8 cellular contexts compared by ENCODE assay signal in genomic region chr5:134873987-134874830, GRCh38. TPM values are rescaled to one million over a fixed set of nuclear protein-coding genes. Genes with fewer than 3 reads are reported as not detected.
DNase-seq lines count a peak whose midpoint lies in the region; ATAC-seq and TF ChIP-seq lines count a peak whose summit lies in the region.

A gene with protein sequence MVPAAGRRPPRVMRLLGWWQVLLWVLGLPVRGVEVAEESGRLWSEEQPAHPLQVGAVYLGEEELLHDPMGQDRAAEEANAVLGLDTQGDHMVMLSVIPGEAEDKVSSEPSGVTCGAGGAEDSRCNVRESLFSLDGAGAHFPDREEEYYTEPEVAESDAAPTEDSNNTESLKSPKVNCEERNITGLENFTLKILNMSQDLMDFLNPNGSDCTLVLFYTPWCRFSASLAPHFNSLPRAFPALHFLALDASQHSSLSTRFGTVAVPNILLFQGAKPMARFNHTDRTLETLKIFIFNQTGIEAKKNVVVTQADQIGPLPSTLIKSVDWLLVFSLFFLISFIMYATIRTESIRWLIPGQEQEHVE (plus strand): TSS chr5:134874371. CDS start chr5:134874428, 57 bp downstream.

- POLR2A ChIA-PET in RWPE1 (lab: Yijun Ruan, JAX; ENCODE audit: low non-redundant PET): interaction anchor here (0.5 to 1.0 kb wide), 5 partner anchors 28 to 188 kb away, joined by 3 to 4 read pairs (median 3); partner anchors contain the start of gene C5orf24

- CTCF ChIA-PET in RWPE1 (lab: Yijun Ruan, JAX): interaction anchor here (0.8 to 0.9 kb wide), 2 partner anchors 26 to 318 kb away, joined by 4 to 5 read pairs; no protein-coding TSS in a partner anchor

- no peaks in the 10 kb centered on the region for H3K27me3 Mint-ChIP-seq in nephron (ENCODE audit: low read depth)
- no peaks in the 10 kb centered on the region for H3K27me3 Mint-ChIP-seq in stimulated activated naive CD8-positive, alpha-beta T cell treated with anti-CD3 and anti-CD28 coated beads, Interleukin-15, Interleukin-2, amounts not matched to agents 100 ng/mL and 50 ng/mL, for 24 hours

- peak within 1 kb of the TSS; percentile 94 for H3K27ac ChIP-seq in RWPE1

- H3K4me3 Mint-ChIP-seq in nephron: peak within 1 kb of the TSS; percentile 95 to 99 (median 98)
- H3K4me3 Mint-ChIP-seq in stimulated activated naive CD8-positive, alpha-beta T cell treated with anti-CD3 and anti-CD28 coated beads, Interleukin-15, Interleukin-2, amounts not matched to agents 100 ng/mL and 50 ng/mL, for 24 hours: peak within 1 kb of the TSS; percentile 98

- no peak for TF ChIP-seq CTCF in RWPE1 (conservative IDR thresholded peaks at IDR 0.05; ENCODE audit: low read depth)
- no peak for TF ChIP-seq CTCF in fibroblast of the aortic adventitia (IDR thresholded peaks at IDR 0.05; ENCODE audit: insufficient read depth, low read length)
- TF ChIP-seq CTCF in nephron (IDR thresholded peaks at IDR 0.05; ENCODE audit: unreplicated experiment in 3 of 3): no peak

- no peaks in the 10 kb centered on the region for H3K9me3 Mint-ChIP-seq in nephron
- H3K9me3 Mint-ChIP-seq in stimulated activated naive CD8-positive, alpha-beta T cell treated with anti-CD3 and anti-CD28 coated beads, Interleukin-15, Interleukin-2, amounts not matched to agents 100 ng/mL and 50 ng/mL, for 24 hours: no peaks in the 10 kb centered on the region

- DNase-seq in DMS53 (lab: John Stamatoyannopoulos, UW): peak; percentile 95
- peak; percentile 77 for DNase-seq in Jurkat, Clone E6-1 (ENCODE audit: low read depth, low spot score)
- DNase-seq in RWPE1 (ENCODE audit: low spot score): peak; percentile 91
- DNase-seq in activated T-helper 9 cell treated with anti-CD3 and anti-CD28 coated beads, Interleukin-2, amount 50 U/mL, for 16 hours (ENCODE audit: low read depth): peak; percentile 74
- DNase-seq in fibroblast of the aortic adventitia (ENCODE audit: low read depth): peak; percentile 83

- peak; percentile 62 for ATAC-seq in GM21576 (IDR thresholded peaks at IDR 0.05; ENCODE audit: unreplicated experiment)

- H3K4me3 ChIP-seq in Jurkat, Clone E6-1 (ENCODE audit: low read length): peak within 1 kb of the TSS; percentile 84
- H3K4me3 ChIP-seq in fibroblast of the aortic adventitia (ENCODE audit: low read depth, low read length): peak within 1 kb of the TSS; percentile 91

- H3K4me1 Mint-ChIP-seq in nephron: peaks cover 19% of the 10 kb centered on the region
- H3K4me1 Mint-ChIP-seq in stimulated activated naive CD8-positive, alpha-beta T cell treated with anti-CD3 and anti-CD28 coated beads, Interleukin-15, Interleukin-2, amounts not matched to agents 100 ng/mL and 50 ng/mL, for 24 hours (ENCODE audit: low read depth): peaks cover 44% of the 10 kb centered on the region

- H3K36me3 Mint-ChIP-seq in nephron (ENCODE audit: low read depth): peaks cover 14% of the 10 kb centered on the region
- peaks cover 14% of the 10 kb centered on the region for H3K36me3 Mint-ChIP-seq in stimulated activated naive CD8-positive, alpha-beta T cell treated with anti-CD3 and anti-CD28 coated beads, Interleukin-15, Interleukin-2, amounts not matched to agents 100 ng/mL and 50 ng/mL, for 24 hours (ENCODE audit: low read depth)

- H3K27ac Mint-ChIP-seq in nephron: peak within 1 kb of the TSS; percentile 99 to 100 (median 99)
- peak within 1 kb of the TSS; percentile 96 for H3K27ac Mint-ChIP-seq in stimulated activated naive CD8-positive, alpha-beta T cell treated with anti-CD3 and anti-CD28 coated beads, Interleukin-15, Interleukin-2, amounts not matched to agents 100 ng/mL and 50 ng/mL, for 24 hours

RNA-seq across cellular contexts. Expression of the gene that starts here (rescaled TPM):
- polyA plus RNA-seq in Jurkat, Clone E6-1 (2012; ENCODE audit: insufficient read depth, insufficient read length): 37.0 TPM
- 39.9 and 85.9 TPM in 2 replicates for total RNA-seq in fibroblast of the aortic adventitia (ENCODE audit: low replicate concordance)

Comparison
In these comparisons a context has a peak if more than half of its experiments do, and no peak if none do; other contexts are left out.
1. Peak in every context shown above with its lines: DNase-seq, ATAC-seq, H3K4me3 ChIP-seq and H3K27ac ChIP-seq.